In genomic region chr1:206470692-206471414, GRCh38 we compare ENCODE assay signal across 8 cellular contexts. TPM values are rescaled to one million over a fixed set of nuclear protein-coding genes. Genes with fewer than 3 reads are reported as not detected.
DNase-seq lines count a peak whose midpoint lies in the region; ATAC-seq, FAIRE-seq and TF ChIP-seq lines count a peak whose summit lies in the region.

No MANE protein-coding gene starts in this region.

- no peak for TF ChIP-seq CTCF in K562 (IDR thresholded peaks at IDR 0.05 in 2 of 3, conservative IDR thresholded peaks at IDR 0.05 in 1 of 3; ENCODE audit: insufficient read depth in 2 of 3, low read depth in 1 of 3, low read length in 3 of 3)

- H3K9ac ChIP-seq in K562 (ENCODE audit: insufficient read depth in 1 of 2, low read depth in 2 of 2, low read length in 2 of 2) = peak overlapping the region in 1 of 2 experiments; percentile 89; a peak in 2 of 4 replicates

- H3K4me1 ChIP-seq in SJSA1 (replicated peaks) (peaks cover 24% of the 10 kb centered on the region), K562 (replicated peaks in 1 of 2; ENCODE audit: control insufficient read depth in 2 of 2, insufficient read depth in 2 of 2, low read length in 2 of 2) (peaks cover 22 to 41% of the 10 kb centered on the region in 2 experiments)

- H3K9me3 ChIP-seq in SJSA1 (replicated peaks) = no peaks in the 10 kb centered on the region
- H3K9me3 ChIP-seq in K562 (replicated peaks; ENCODE audit: control insufficient read depth, insufficient read depth, low read depth, low read length) = no peaks in the 10 kb centered on the region

- 11% methylated on average over 18 of the region's 18 CpGs for WGBS in K562 (ENCODE audit: insufficient coverage, low coverage, missing lambda C conversion rate)

- FAIRE-seq in K562 (lab: Jason Lieb, UNC) = no peak

- H3K9me1 ChIP-seq in K562 (ENCODE audit: control insufficient read depth, insufficient read depth, low read length) = no peaks in the 10 kb centered on the region

- H4K20me1 ChIP-seq in K562 (replicated peaks; ENCODE audit: control insufficient read depth, insufficient read depth, low read length) = no peaks in the 10 kb centered on the region

- no peak for TF ChIP-seq RAD21 in K562 (CRISPR knock-in tag; conservative IDR thresholded peaks at IDR 0.05 in 1 of 2, IDR thresholded peaks at IDR 0.05 in 1 of 2)

- CTCF ChIA-PET in K562 (lab: Yijun Ruan, JAX; ENCODE audit: low intra/inter-chr PET ratio) = no interaction called here

- intact Hi-C loops in K562 (cut with micrococcal nuclease) = loop anchor here (10.0 kb wide), 1 partner anchor 604 kb away; no protein-coding TSS in a partner anchor

- peak overlapping the region; percentile 86 for H2AFZ ChIP-seq in K562 (ENCODE audit: low read depth, low read length)

- POLR2A ChIA-PET in K562 (lab: Yijun Ruan, JAX) = interaction anchor here (0.6 to 1.5 kb wide), 6 partner anchors 9 to 70 kb away, joined by 3 to 7 read pairs (median 4); no protein-coding TSS in a partner anchor

- H3K27ac ChIP-seq in SJSA1 (no peak overlapping the region), K562 (ENCODE audit: extremely low read depth, low read depth, low read length) (no peak overlapping the region)

- H3K79me2 ChIP-seq in K562 (ENCODE audit: control insufficient read depth, insufficient read depth, low read length) = no peaks in the 10 kb centered on the region

- TF ChIP-seq POLR2A in K562 (conservative IDR thresholded peaks at IDR 0.05) = no peak

- in situ Hi-C loops in K562 (cut with MboI) = no loop called here

- peak overlapping the region; percentile 77 for H3K4me2 ChIP-seq in K562 (ENCODE audit: insufficient read depth, low read length)

- peak; percentile 25 for ATAC-seq in HG03066 (IDR thresholded peaks at IDR 0.05; ENCODE audit: low read depth, unreplicated experiment)
- ATAC-seq in K562 = peak; percentile 17
- no peak for ATAC-seq in GM21360 (IDR thresholded peaks at IDR 0.05; ENCODE audit: unreplicated experiment)

- BruUV-seq in K562 (replicated peaks; lab: Mats Ljungman, UMichigan) = no TSS peak

- peak; percentile 36 to 43 for DNase-seq in activated CD4-positive, alpha-beta T cell treated with anti-CD3 and anti-CD28 coated beads for 4 hours
- DNase-seq in activated CD4-positive, alpha-beta T cell treated with anti-CD3 and anti-CD28 coated beads for 1 hour = no peak
- DNase-seq in SJSA1 (ENCODE audit: low read depth in 1 of 2, low spot score in 2 of 2) = peak; percentile 53 to 68
- DNase-seq in K562 (ENCODE audit: extremely low read depth in 1 of 4, low spot score in 3 of 4) = peak in 2 of 4 experiments; percentile 41 to 46
- peak; percentile 95 for DNase-seq in kidney tubule cell (ENCODE audit: low spot score)
- peak; percentile 40 to 59 for DNase-seq in stimulated activated CD8-positive, alpha-beta memory T cell treated with anti-CD3 and anti-CD28 coated beads, Interleukin-7, amount 100 ng/mL, for 48 hours (ENCODE audit: extremely low read depth in 1 of 2, low read depth in 1 of 2)

- peak overlapping the region; percentile 47 for H3K4me3 ChIP-seq in SJSA1
- H3K4me3 ChIP-seq in K562 = peak overlapping the region; percentile 34

- peaks cover 11% of the 10 kb centered on the region for H3K36me3 ChIP-seq in SJSA1
- no peaks in the 10 kb centered on the region for H3K36me3 ChIP-seq in K562 (ENCODE audit: control insufficient read depth, insufficient read depth, low read length)

- H3K27me3 ChIP-seq in SJSA1 (replicated peaks) (no peaks in the 10 kb centered on the region), K562 (ENCODE audit: control insufficient read depth in 2 of 2, insufficient read depth in 2 of 2, low read length in 2 of 2) (peaks cover 0 to 17% of the 10 kb centered on the region in 2 experiments; a peak in 3 of 5 replicates)

- TF ChIP-seq EP300 in K562 (IDR thresholded peaks at IDR 0.05; ENCODE audit: low read length) = no peak

TF ChIP-seq in K562, 482 proteins besides CTCF, POLR2A, EP300 and RAD21 (continues in another document):
- 0 out of 2 replicates have a peak, but pooled peaks have one; percentile 52 for TF ChIP-seq TFAP4 (CRISPR knock-in tag; IDR thresholded peaks at IDR 0.05; ENCODE audit: borderline replicate concordance)
- no peak for TF ChIP-seq HNRNPK (IDR thresholded peaks at IDR 0.05; ENCODE audit: low read depth, low read length, poor library complexity, severe bottlenecking)
- TF ChIP-seq MAZ (CRISPR knock-in tag; conservative IDR thresholded peaks at IDR 0.05 in 1 of 2, IDR thresholded peaks at IDR 0.05 in 1 of 2) = 0 out of 4 replicates have a peak, but pooled peaks of 1 of the 2 experiments have one; percentile 6
- TF ChIP-seq ZNF589 (CRISPR knock-in tag; IDR thresholded peaks at IDR 0.05; ENCODE audit: low read depth) = 0 out of 2 replicates have a peak, but pooled peaks have one; percentile 21
- TF ChIP-seq E2F5 (CRISPR knock-in tag; IDR thresholded peaks at IDR 0.05) = no peak
- no peak for TF ChIP-seq ID3 (CRISPR knock-in tag; IDR thresholded peaks at IDR 0.05)
- TF ChIP-seq ID3 (tag; IDR thresholded peaks at IDR 0.05) = peak; percentile 2; the same call in 1 of the 2 replicates
- peak; percentile 5 for TF ChIP-seq POLR2B (IDR thresholded peaks at IDR 0.05; ENCODE audit: low read depth, partially characterized antibody)

RNA-seq across cellular contexts. Expression of gene IKBKE, which starts 0.6 kb away (rescaled TPM):
- total RNA-seq in SJSA1 (2014; rRNA removed; shearing (Covaris generic)) = 12.6 and 26.7 TPM in 2 replicates
- 4.6 and 15.1 TPM in 2 replicates for total RNA-seq in K562 (2011; cell fraction: chromatin; rRNA removed; ENCODE audit: low replicate concordance)
- total RNA-seq in K562 (2011; cell fraction: nucleolus; rRNA removed) = 3.8 and 6.3 TPM in 2 replicates
- total RNA-seq in K562 (2011; cell fraction: nucleoplasm; rRNA removed) = 3.2 and 3.4 TPM in 2 replicates
- total RNA-seq in K562 (2014; rRNA removed) (4.6 and 6.4 TPM in 2 replicates), K562 (2014; rRNA removed; fragmentation: Illumina TruSeq; extraction: Trizol) (1.8 and 2.3 TPM in 2 replicates), K562 (2015; rRNA removed; fragmentation: Illumina TruSeq; extraction: Trizol) (5.0 and 5.4 TPM in 2 replicates), K562 (2021) (6.1 and 6.8 TPM in 2 replicates)
- polyA plus RNA-seq in K562 (2011; rRNA removed) (4.2 and 4.6 TPM in 2 replicates), K562 (2014; fragmentation: Illumina TruSeq; extraction: Trizol) (3.7 and 4.9 TPM in 2 replicates), K562 (2014; fragmentation: Nextera tagmentation; extraction: Ambion mirVana) (1 to 10 TPM; 7.9 to 9.0 TPM), K562 (2014; rRNA removed) (4.8 and 9.1 TPM in 2 replicates)
- polyA plus RNA-seq in K562 (2011; cell fraction: cytosol; rRNA removed) = 2.8 and 6.8 TPM in 2 replicates
- polyA plus RNA-seq in K562 (2011; cell fraction: nucleus; rRNA removed) = 9.2 and 11.6 TPM in 2 replicates
- 6.6 and 7.4 TPM in 2 replicates for polyA plus RNA-seq in K562 (2012)
- polyA minus RNA-seq in K562 (2011; rRNA and poly(A)+ RNA removed) = 3.5 and 4.0 TPM in 2 replicates
- 2.1 and 3.5 TPM in 2 replicates for polyA minus RNA-seq in K562 (2011; cell fraction: cytosol; rRNA and poly(A)+ RNA removed)
- 6.9 and 10.1 TPM in 2 replicates for polyA minus RNA-seq in K562 (2011; cell fraction: nucleus; rRNA and poly(A)+ RNA removed)

RNA-seq across cellular contexts. Expression of gene RASSF5, which starts 36.5 kb away (rescaled TPM):
- total RNA-seq in SJSA1 (2014; rRNA removed; shearing (Covaris generic)) = 2.7 and 3.3 TPM in 2 replicates
- total RNA-seq in K562 (2011; cell fraction: chromatin; rRNA removed; ENCODE audit: low replicate concordance) = 17.2 and 26.4 TPM in 2 replicates
- 14.7 and 19.2 TPM in 2 replicates for total RNA-seq in K562 (2011; cell fraction: nucleolus; rRNA removed)
- 15.8 and 17.7 TPM in 2 replicates for total RNA-seq in K562 (2011; cell fraction: nucleoplasm; rRNA removed)
- total RNA-seq in K562 (2014; rRNA removed) (25.2 and 32.1 TPM in 2 replicates), K562 (2014; rRNA removed; fragmentation: Illumina TruSeq; extraction: Trizol) (20.3 and 21.7 TPM in 2 replicates), K562 (2015; rRNA removed; fragmentation: Illumina TruSeq; extraction: Trizol) (26.7 and 28.5 TPM in 2 replicates), K562 (2021) (35.2 and 38.1 TPM in 2 replicates)
- polyA plus RNA-seq in K562 (2011; rRNA removed) (20.8 and 42.4 TPM in 2 replicates), K562 (2014; fragmentation: Illumina TruSeq; extraction: Trizol) (36.1 and 41.0 TPM in 2 replicates), K562 (2014; fragmentation: Nextera tagmentation; extraction: Ambion mirVana) (1 to 10 TPM; 6.1 to 6.9 TPM), K562 (2014; rRNA removed) (27.4 and 27.9 TPM in 2 replicates)
- polyA plus RNA-seq in K562 (2011; cell fraction: cytosol; rRNA removed) = 24.2 and 36.3 TPM in 2 replicates
- polyA plus RNA-seq in K562 (2011; cell fraction: nucleus; rRNA removed) = 58.6 and 70.3 TPM in 2 replicates
- 33.6 and 70.4 TPM in 2 replicates for polyA plus RNA-seq in K562 (2012)
- 24.4 and 42.9 TPM in 2 replicates for polyA minus RNA-seq in K562 (2011; rRNA and poly(A)+ RNA removed)
- polyA minus RNA-seq in K562 (2011; cell fraction: cytosol; rRNA and poly(A)+ RNA removed) = 19.2 and 30.5 TPM in 2 replicates
- 23.4 and 57.9 TPM in 2 replicates for polyA minus RNA-seq in K562 (2011; cell fraction: nucleus; rRNA and poly(A)+ RNA removed)
